ENCODE assay signal across 1 cellular context in the genomic region with DNA sequence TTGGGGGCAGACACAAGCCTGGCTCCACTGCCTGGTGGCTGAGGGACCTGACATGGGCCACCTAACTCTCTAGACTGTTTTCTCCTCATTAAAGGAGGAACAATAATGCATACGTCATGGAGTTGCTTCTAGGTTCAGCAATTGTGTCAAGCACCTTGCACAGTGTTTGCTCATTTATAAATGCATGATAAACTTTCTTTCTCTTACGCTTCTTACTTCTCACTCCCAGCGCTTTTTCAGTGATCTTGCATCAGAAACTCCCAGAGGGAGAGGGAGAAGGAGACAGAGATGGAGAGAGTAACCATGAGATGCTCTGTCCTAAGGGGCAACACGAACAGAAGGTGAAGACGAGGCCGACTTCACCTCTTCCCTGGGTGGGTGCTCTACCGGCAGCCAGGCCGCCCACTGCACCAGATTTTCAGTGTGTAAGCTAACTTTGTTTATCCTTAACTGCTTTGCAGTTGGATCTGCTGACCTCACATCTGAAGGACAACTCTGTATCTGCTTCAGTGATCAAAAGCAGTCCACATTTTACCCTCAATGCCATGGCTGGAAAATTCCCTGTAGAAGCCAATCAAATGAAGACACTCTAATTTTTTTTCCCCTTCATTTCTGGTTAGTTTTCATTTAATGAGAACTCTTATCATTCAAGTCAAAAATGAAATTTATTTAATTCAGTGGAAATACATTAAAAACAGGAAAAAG.
TF ChIP-seq lines count a peak whose summit lies in the region.

No MANE protein-coding gene starts in this region.

TF ChIP-seq in WTC11, 78 proteins besides CTCF, POLR2A, EP300 and RAD21:
- TF ChIP-seq ZNF512 (CRISPR knock-in tag; IDR thresholded peaks at IDR 0.05; ENCODE audit: borderline replicate concordance): no peak
- TF ChIP-seq NFE2L1 (CRISPR knock-in tag; IDR thresholded peaks at IDR 0.05): no peak
- TF ChIP-seq, protein P1, sequence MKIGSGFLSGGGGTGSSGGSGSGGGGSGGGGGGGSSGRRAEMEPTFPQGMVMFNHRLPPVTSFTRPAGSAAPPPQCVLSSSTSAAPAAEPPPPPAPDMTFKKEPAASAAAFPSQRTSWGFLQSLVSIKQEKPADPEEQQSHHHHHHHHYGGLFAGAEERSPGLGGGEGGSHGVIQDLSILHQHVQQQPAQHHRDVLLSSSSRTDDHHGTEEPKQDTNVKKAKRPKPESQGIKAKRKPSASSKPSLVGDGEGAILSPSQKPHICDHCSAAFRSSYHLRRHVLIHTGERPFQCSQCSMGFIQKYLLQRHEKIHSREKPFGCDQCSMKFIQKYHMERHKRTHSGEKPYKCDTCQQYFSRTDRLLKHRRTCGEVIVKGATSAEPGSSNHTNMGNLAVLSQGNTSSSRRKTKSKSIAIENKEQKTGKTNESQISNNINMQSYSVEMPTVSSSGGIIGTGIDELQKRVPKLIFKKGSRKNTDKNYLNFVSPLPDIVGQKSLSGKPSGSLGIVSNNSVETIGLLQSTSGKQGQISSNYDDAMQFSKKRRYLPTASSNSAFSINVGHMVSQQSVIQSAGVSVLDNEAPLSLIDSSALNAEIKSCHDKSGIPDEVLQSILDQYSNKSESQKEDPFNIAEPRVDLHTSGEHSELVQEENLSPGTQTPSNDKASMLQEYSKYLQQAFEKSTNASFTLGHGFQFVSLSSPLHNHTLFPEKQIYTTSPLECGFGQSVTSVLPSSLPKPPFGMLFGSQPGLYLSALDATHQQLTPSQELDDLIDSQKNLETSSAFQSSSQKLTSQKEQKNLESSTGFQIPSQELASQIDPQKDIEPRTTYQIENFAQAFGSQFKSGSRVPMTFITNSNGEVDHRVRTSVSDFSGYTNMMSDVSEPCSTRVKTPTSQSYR (CRISPR knock-in tag; IDR thresholded peaks at IDR 0.05): no peak
- TF ChIP-seq, protein P2, sequence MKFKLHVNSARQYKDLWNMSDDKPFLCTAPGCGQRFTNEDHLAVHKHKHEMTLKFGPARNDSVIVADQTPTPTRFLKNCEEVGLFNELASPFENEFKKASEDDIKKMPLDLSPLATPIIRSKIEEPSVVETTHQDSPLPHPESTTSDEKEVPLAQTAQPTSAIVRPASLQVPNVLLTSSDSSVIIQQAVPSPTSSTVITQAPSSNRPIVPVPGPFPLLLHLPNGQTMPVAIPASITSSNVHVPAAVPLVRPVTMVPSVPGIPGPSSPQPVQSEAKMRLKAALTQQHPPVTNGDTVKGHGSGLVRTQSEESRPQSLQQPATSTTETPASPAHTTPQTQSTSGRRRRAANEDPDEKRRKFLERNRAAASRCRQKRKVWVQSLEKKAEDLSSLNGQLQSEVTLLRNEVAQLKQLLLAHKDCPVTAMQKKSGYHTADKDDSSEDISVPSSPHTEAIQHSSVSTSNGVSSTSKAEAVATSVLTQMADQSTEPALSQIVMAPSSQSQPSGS (CRISPR knock-in tag; IDR thresholded peaks at IDR 0.05; ENCODE audit: borderline replicate concordance, low read depth): no peak
- no peak for TF ChIP-seq ARID4B (CRISPR knock-in tag; IDR thresholded peaks at IDR 0.05; ENCODE audit: borderline replicate concordance)
- no peak for TF ChIP-seq ETV6 (CRISPR knock-in tag; IDR thresholded peaks at IDR 0.05)
- TF ChIP-seq, protein P3, sequence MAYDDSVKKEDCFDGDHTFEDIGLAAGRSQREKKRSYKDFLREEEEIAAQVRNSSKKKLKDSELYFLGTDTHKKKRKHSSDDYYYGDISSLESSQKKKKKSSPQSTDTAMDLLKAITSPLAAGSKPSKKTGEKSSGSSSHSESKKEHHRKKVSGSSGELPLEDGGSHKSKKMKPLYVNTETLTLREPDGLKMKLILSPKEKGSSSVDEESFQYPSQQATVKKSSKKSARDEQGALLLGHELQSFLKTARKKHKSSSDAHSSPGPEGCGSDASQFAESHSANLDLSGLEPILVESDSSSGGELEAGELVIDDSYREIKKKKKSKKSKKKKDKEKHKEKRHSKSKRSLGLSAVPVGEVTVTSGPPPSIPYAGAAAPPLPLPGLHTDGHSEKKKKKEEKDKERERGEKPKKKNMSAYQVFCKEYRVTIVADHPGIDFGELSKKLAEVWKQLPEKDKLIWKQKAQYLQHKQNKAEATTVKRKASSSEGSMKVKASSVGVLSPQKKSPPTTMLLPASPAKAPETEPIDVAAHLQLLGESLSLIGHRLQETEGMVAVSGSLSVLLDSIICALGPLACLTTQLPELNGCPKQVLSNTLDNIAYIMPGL (CRISPR knock-in tag; IDR thresholded peaks at IDR 0.05): no peak
- TF ChIP-seq NR2C2 (CRISPR knock-in tag; IDR thresholded peaks at IDR 0.05): no peak
